8 cellular contexts compared by ENCODE assay signal in the genomic region with DNA sequence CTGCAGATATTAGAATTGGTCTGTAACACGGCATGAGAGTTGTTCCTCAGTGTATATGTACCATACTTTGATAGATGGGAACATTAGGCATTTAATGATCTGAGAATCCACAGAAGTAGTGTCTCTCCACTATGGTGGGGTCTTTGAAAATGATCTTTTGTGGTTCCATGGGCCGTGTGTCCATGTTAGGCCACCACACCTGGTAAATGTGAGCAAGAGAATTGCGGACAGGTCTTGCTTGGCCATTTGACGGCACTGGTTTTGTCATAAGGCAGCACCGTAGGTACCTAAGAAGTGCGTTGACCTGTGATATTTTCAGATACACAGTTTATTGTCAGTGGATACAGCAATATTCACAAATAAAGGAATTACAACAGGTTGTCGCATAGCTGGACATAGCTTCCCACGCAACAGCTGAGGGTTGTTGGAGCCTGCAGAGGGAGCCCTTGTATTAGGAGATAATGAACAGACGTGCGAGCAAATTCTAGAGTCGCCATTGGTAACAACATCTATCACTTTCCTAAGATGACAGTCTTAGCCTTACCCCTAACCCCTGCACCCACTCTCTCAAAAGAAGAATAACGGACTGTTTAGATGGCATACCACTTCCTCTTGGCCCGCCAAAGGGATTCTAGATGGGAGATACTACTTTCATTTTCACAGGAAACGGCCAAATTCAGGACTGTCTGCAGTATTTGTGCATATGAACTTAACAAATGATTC.
A peak's percentile ranks its signal among the peaks of the same experiment; 100 is the strongest.
DNase-seq lines count a peak whose midpoint lies in the region; ATAC-seq, FAIRE-seq and TF ChIP-seq lines count a peak whose summit lies in the region.

No MANE protein-coding gene starts in this region.

- H3K9me1 ChIP-seq in keratinocyte (ENCODE audit: control insufficient read depth, extremely low read depth, insufficient read depth, low read length), result no peaks in the 10 kb centered on the region

- WGBS in A549 (ENCODE audit: missing lambda C conversion rate), result 23% methylated on average over 14 of the region's 14 CpGs

- DNase-seq in A549 (ENCODE audit: low read depth in 1 of 2, low spot score in 1 of 2) (peak; percentile 54 to 74), GM18507 (ENCODE audit: extremely low spot score, insufficient read length, low read depth) (peak; percentile 1), NCI-H1694 treated with DMSO at 0.1 percent for 48 hours (lab: John Stamatoyannopoulos, UW) (peak; percentile 77), T-helper 9 cell (peak; percentile 9), cardiac fibroblast (ENCODE audit: low read depth in 2 of 2) (peak; percentile 77 to 84), keratinocyte (ENCODE audit: low read depth, low spot score) (no peak)
- peak; percentile 11 for DNase-seq in stimulated activated CD4-positive, alpha-beta T cell treated with anti-CD3 and anti-CD28 coated beads, Interleukin-12 subunit alpha, Interleukin-12 subunit beta, amount 100 ng/mL, for 4 hours

- peak; percentile 86 for FAIRE-seq in A549 (lab: Jason Lieb, UNC)
- peak; percentile 68 for FAIRE-seq in GM18507 (lab: Jason Lieb, UNC)
- FAIRE-seq in keratinocyte (lab: Jason Lieb, UNC), result peak; percentile 95

- dilution Hi-C loops in keratinocyte (cut with MboI; ENCODE audit: extremely low pct_ligation_motif_present, low sequenced_read_pairs), result no loop called here

- no peaks in the 10 kb centered on the region for H3K4me1 ChIP-seq in A549
- no peaks in the 10 kb centered on the region for H3K4me1 ChIP-seq in keratinocyte (ENCODE audit: control insufficient read depth, extremely low read depth, insufficient read depth, low read length)

- no peaks in the 10 kb centered on the region for H3K79me2 ChIP-seq in keratinocyte (ENCODE audit: control insufficient read depth, insufficient read depth, low read length)

- TF ChIP-seq RAD21 in A549 (conservative IDR thresholded peaks at IDR 0.05 in 1 of 2, IDR thresholded peaks at IDR 0.05 in 1 of 2), result peak; percentile 99

- POLR2A ChIA-PET in A549 (lab: Yijun Ruan, JAX), result interaction anchor here (1.8 kb wide), 1 partner anchor 242 kb away, joined by 8 read pairs; the partner anchor contains the start of gene C1GALT1

- no peak for TF ChIP-seq POLR2A in A549 (IDR thresholded peaks at IDR 0.05; ENCODE audit: low read length)

- peak overlapping the region; percentile 46 to 66; a peak in 5 of 6 replicates for H3K27ac ChIP-seq in A549
- no peak overlapping the region for H3K27ac ChIP-seq in keratinocyte (ENCODE audit: control insufficient read depth, insufficient read depth, low read length)

- ATAC-seq in A549 (peak; percentile 98 to 99), HG02981 (IDR thresholded peaks at IDR 0.05; ENCODE audit: unreplicated experiment) (peak; percentile 84)

- H3K4me3 ChIP-seq in A549, result peak overlapping the region; percentile 40
- H3K4me3 ChIP-seq in cardiac fibroblast (replicated peaks in 1 of 2; ENCODE audit: low read depth in 2 of 2, low read length in 2 of 2), result peak overlapping the region; percentile 35 to 60
- peak overlapping the region; percentile 21 to 61 (median 59) for H3K4me3 ChIP-seq in keratinocyte (ENCODE audit: control insufficient read depth in 2 of 3, extremely low read depth in 1 of 3, insufficient read depth in 2 of 3, low read depth in 1 of 3, low read length in 3 of 3)

- no peaks in the 10 kb centered on the region for H3K9me3 ChIP-seq in A549
- no peaks in the 10 kb centered on the region for H3K9me3 ChIP-seq in keratinocyte (ENCODE audit: control insufficient read depth, low read depth, low read length)

- TF ChIP-seq CTCF in A549 (IDR thresholded peaks at IDR 0.05) (peak; percentile 97), cardiac fibroblast (IDR thresholded peaks at IDR 0.05; ENCODE audit: low read depth, low read length) (peak; percentile 82), keratinocyte (optimal IDR thresholded peaks at IDR 0.05 in 1 of 3, IDR thresholded peaks at IDR 0.05 in 1 of 3, conservative IDR thresholded peaks at IDR 0.05 in 1 of 3; ENCODE audit: extremely low read depth in 1 of 3, insufficient read depth in 2 of 3, low read length in 3 of 3) (peak; percentile 84 to 87 (median 85))

- no peak for TF ChIP-seq EP300 in A549 (IDR thresholded peaks at IDR 0.05)

- no peaks in the 10 kb centered on the region for H3K36me3 ChIP-seq in keratinocyte (ENCODE audit: control insufficient read depth in 2 of 2, extremely low read depth in 1 of 2, insufficient read depth in 2 of 2, low read length in 2 of 2)

- no peaks in the 10 kb centered on the region for H3K27me3 ChIP-seq in keratinocyte (ENCODE audit: control insufficient read depth, extremely low read depth, insufficient read depth, low read length)

- H3K4me2 ChIP-seq in A549, result peak overlapping the region; percentile 65
- peak overlapping the region; percentile 65 for H3K4me2 ChIP-seq in keratinocyte (ENCODE audit: control insufficient read depth, extremely low read depth, insufficient read depth, low read depth, low read length)

- peak overlapping the region; percentile 95 for H2AFZ ChIP-seq in keratinocyte (ENCODE audit: control insufficient read depth, low read length)

- CTCF ChIA-PET in A549 (lab: Yijun Ruan, JAX), result interaction anchor here (0.5 to 9.5 kb wide), 67 partner anchors 9 to 1168 kb away, joined by 3 to 141 read pairs (median 4); partner anchors contain the start of gene COL28A1

- no peak overlapping the region for H3K9ac ChIP-seq in keratinocyte (ENCODE audit: control insufficient read depth, extremely low read depth, insufficient read depth, low read length)

- H4K20me1 ChIP-seq in keratinocyte (ENCODE audit: control insufficient read depth, extremely low read depth, insufficient read depth, low read length), result no peaks in the 10 kb centered on the region

TF ChIP-seq in A549, 52 proteins besides CTCF, POLR2A, EP300 and RAD21:
- TF ChIP-seq RCOR1 (IDR thresholded peaks at IDR 0.05; ENCODE audit: low read depth, low read length) (no peak), HOXB5 (CRISPR knock-in tag; IDR thresholded peaks at IDR 0.05) (peak; percentile 68; the same call in 1 of the 2 replicates), PHF8 (IDR thresholded peaks at IDR 0.05; ENCODE audit: borderline replicate concordance, low read depth) (no peak), RNF2 (IDR thresholded peaks at IDR 0.05; ENCODE audit: borderline replicate concordance, low read depth) (no peak), CBX8 (IDR thresholded peaks at IDR 0.05) (no peak), CBX2 (IDR thresholded peaks at IDR 0.05; ENCODE audit: borderline replicate concordance, low read depth) (no peak), SMC3 (IDR thresholded peaks at IDR 0.05) (peak; percentile 100), JUN (IDR thresholded peaks at IDR 0.05) (no peak)
- TF ChIP-seq, protein P1, sequence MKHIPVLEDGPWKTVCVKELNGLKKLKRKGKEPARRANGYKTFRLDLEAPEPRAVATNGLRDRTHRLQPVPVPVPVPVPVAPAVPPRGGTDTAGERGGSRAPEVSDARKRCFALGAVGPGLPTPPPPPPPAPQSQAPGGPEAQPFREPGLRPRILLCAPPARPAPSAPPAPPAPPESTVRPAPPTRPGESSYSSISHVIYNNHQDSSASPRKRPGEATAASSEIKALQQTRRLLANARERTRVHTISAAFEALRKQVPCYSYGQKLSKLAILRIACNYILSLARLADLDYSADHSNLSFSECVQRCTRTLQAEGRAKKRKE (CRISPR knock-in tag; IDR thresholded peaks at IDR 0.05; ENCODE audit: low read depth), result no peak
